Comparison of ENCODE assay signal across 8 cellular contexts in genomic region chr10:6401562-6402348, GRCh38.
DNase-seq lines count a peak whose midpoint lies in the region; ATAC-seq, FAIRE-seq and TF ChIP-seq lines count a peak whose summit lies in the region.

No MANE protein-coding gene starts in this region.

- H2BK15ac ChIP-seq in H1 (ENCODE audit: low read length) = no peak overlapping the region

- no peak for TF ChIP-seq EP300 in H1 (IDR thresholded peaks at IDR 0.05; ENCODE audit: borderline replicate concordance in 1 of 2, low read depth in 2 of 2, low read length in 2 of 2)

- ATAC-seq in GM18868 (IDR thresholded peaks at IDR 0.05; ENCODE audit: unreplicated experiment) = peak; percentile 83
- ATAC-seq in HG03432 (IDR thresholded peaks at IDR 0.05; ENCODE audit: unreplicated experiment) = peak; percentile 87

- H4K91ac ChIP-seq in H1 (replicated peaks; ENCODE audit: insufficient read length, low read length) = no peak overlapping the region

- no peak overlapping the region for H3K4ac ChIP-seq in H1 (replicated peaks; ENCODE audit: insufficient read length, low read depth, low read length)

- H4K5ac ChIP-seq in H1 (ENCODE audit: insufficient read length, low read depth, low read length) = no peak overlapping the region

- no peak overlapping the region for H2BK12ac ChIP-seq in H1 (ENCODE audit: low read depth, low read length)

- no peak for TF ChIP-seq POLR2A in H1 (IDR thresholded peaks at IDR 0.05; ENCODE audit: control extremely low read depth in 1 of 2, low read depth in 2 of 2, low read length in 2 of 2)

- H3K18ac ChIP-seq in H1 (ENCODE audit: extremely low read depth, low read length) = no peak overlapping the region

- TF ChIP-seq CTCF in AG10803 (conservative IDR thresholded peaks at IDR 0.05; ENCODE audit: low read length) (peak; percentile 84), H1 (IDR thresholded peaks at IDR 0.05; ENCODE audit: control extremely low read depth in 1 of 3, insufficient read depth in 1 of 3, low read depth in 1 of 3, low read length in 3 of 3) (peak; percentile 55 to 88 (median 80))

- H2BK5ac ChIP-seq in H1 (ENCODE audit: low read depth, low read length) = no peak overlapping the region

- DNase-seq in AG10803 (ENCODE audit: low read depth) (peak; percentile 91), NCI-H524 (lab: John Stamatoyannopoulos, UW) (peak; percentile 15 to 71), H1 (ENCODE audit: low read depth in 1 of 2, low spot score in 2 of 2) (peak; percentile 57 to 65), lung microvascular endothelial cell (ENCODE audit: low read depth in 2 of 2) (peak; percentile 93)
- peak; percentile 39 to 41 for DNase-seq in activated CD4-positive, alpha-beta T cell treated with anti-CD3 and anti-CD28 coated beads, Interleukin-2, amount 50 U/mL, for 4 hours
- DNase-seq in stimulated activated CD8-positive, alpha-beta memory T cell treated with anti-CD3 and anti-CD28 coated beads, Interleukin-15, amount 100 ng/mL, for 4 hours (ENCODE audit: low read depth in 2 of 2) = peak; percentile 11

- POLR2A ChIA-PET in H1 (lab: Charles Lee; ENCODE audit: partially characterized antibody) = interaction anchor here (0.8 to 7.0 kb wide), 4 partner anchors 13 to 198 kb away, joined by 3 to 66 read pairs (median 3); partner anchors contain the start of gene PFKFB3

- no peak overlapping the region for H3K14ac ChIP-seq in H1 (ENCODE audit: insufficient read length)

- peak overlapping the region in 1 of 2 experiments; percentile 52; a peak in 3 of 4 replicates for H3K4me2 ChIP-seq in H1 (ENCODE audit: insufficient read depth in 1 of 2, low read depth in 2 of 2, low read length in 2 of 2)

- no peaks in the 10 kb centered on the region for H3K79me1 ChIP-seq in H1 (ENCODE audit: low read depth, low read length)

- no peak overlapping the region for H4K8ac ChIP-seq in H1 (ENCODE audit: extremely low read depth, insufficient read depth, low read length)

- TF ChIP-seq RAD21 in H1 (IDR thresholded peaks at IDR 0.05 in 1 of 2, conservative IDR thresholded peaks at IDR 0.05 in 1 of 2; ENCODE audit: low read depth in 2 of 2, low read length in 2 of 2) = peak; percentile 93 to 96

- H3K9ac ChIP-seq in H1 (replicated peaks in 1 of 4; ENCODE audit: extremely low read depth in 1 of 4, low read depth in 3 of 4, low read length in 3 of 4) = no peak overlapping the region

- no peak overlapping the region for H3K23ac ChIP-seq in H1 (ENCODE audit: insufficient read length)

- no peak overlapping the region for H3K27ac ChIP-seq in H1 (ENCODE audit: low read depth, low read length)

- no peak overlapping the region for H2AK5ac ChIP-seq in H1 (ENCODE audit: low read depth, low read length)

- no peaks in the 10 kb centered on the region for H3K79me2 ChIP-seq in H1 (ENCODE audit: control insufficient read depth in 1 of 2, insufficient read depth in 2 of 2, low read length in 2 of 2)

- CTCF ChIA-PET in H1 (lab: Charles Lee; ENCODE audit: partially characterized antibody) = interaction anchor here (0.6 to 6.1 kb wide), 69 partner anchors 8 to 449 kb away, joined by 3 to 56 read pairs (median 5); partner anchors contain the start of gene PFKFB3

- H3K4me1 ChIP-seq in H1 (replicated peaks in 1 of 4; ENCODE audit: control insufficient read depth in 3 of 4, insufficient read depth in 4 of 4, low read length in 3 of 4) = no peaks in the 10 kb centered on the region; a peak in 2 of 7 replicates

- H4K20me1 ChIP-seq in H1 (replicated peaks in 1 of 2; ENCODE audit: control insufficient read depth in 1 of 2, insufficient read depth in 2 of 2, low read length in 2 of 2) = no peaks in the 10 kb centered on the region

- no peaks in the 10 kb centered on the region for H3K27me3 ChIP-seq in H1 (replicated peaks in 1 of 4; ENCODE audit: control insufficient read depth in 3 of 4, extremely low read depth in 1 of 4, insufficient read depth in 3 of 4, low read length in 3 of 4)

- H2AFZ ChIP-seq in H1 (ENCODE audit: low read length) = no peak overlapping the region

- H3K4me3 ChIP-seq in AG10803 (ENCODE audit: low read length) = peak overlapping the region; percentile 39
- H3K4me3 ChIP-seq in H1 (ENCODE audit: extremely low read depth in 1 of 4, insufficient read depth in 2 of 4, low read depth in 3 of 4, low read length in 4 of 4) = peak overlapping the region in 1 of 4 experiments; percentile 44; a peak in 2 of 8 replicates

- no peaks in the 10 kb centered on the region for H3K23me2 ChIP-seq in H1 (ENCODE audit: low read depth, low read length)

- H3K56ac ChIP-seq in H1 (replicated peaks; ENCODE audit: insufficient read length, low read depth, low read length) = no peak overlapping the region

- H2BK20ac ChIP-seq in H1 (ENCODE audit: low read length) = no peak overlapping the region

- no peaks in the 10 kb centered on the region for H3K9me3 ChIP-seq in H1 (ENCODE audit: insufficient read depth in 2 of 2, low read depth in 1 of 2, low read length in 1 of 2)

- no peak overlapping the region for H2BK120ac ChIP-seq in H1 (replicated peaks; ENCODE audit: low read depth, low read length)

- 36% methylated on average over 16 of the region's 18 CpGs; no CpG with 5 or more reads in 1 of the 2 experiments for WGBS in H1 (ENCODE audit: extremely low coverage in 1 of 2, insufficient coverage in 1 of 2, insufficient read length in 1 of 2, insufficient replicate concordance in 2 of 2, low coverage in 1 of 2, low lambda C conversion rate in 2 of 2, missing lambda C conversion rate in 1 of 2), 2 experiments

- peak; percentile 93 for FAIRE-seq in H1 (lab: Jason Lieb, UNC)

- no peaks in the 10 kb centered on the region for H3K36me3 ChIP-seq in H1 (ENCODE audit: control insufficient read depth in 2 of 4, insufficient read depth in 4 of 4, low read length in 3 of 4)

TF ChIP-seq in H1, 55 proteins besides CTCF, POLR2A, EP300 and RAD21:
- TF ChIP-seq BACH1 (IDR thresholded peaks at IDR 0.05; ENCODE audit: low read length) (peak; percentile 99), TAF7 (optimal IDR thresholded peaks at IDR 0.05; ENCODE audit: borderline replicate concordance, low read depth, low read length) (no peak), MAFK (IDR thresholded peaks at IDR 0.05; ENCODE audit: low read depth, low read length) (peak; percentile 87), GABPA (IDR thresholded peaks at IDR 0.05; ENCODE audit: borderline replicate concordance, insufficient read depth, low read length) (0 out of 2 replicates have a peak, but pooled peaks have one; percentile 14), YY1 (IDR thresholded peaks at IDR 0.05; ENCODE audit: low read depth, low read length) (0 out of 2 replicates have a peak, but pooled peaks have one; percentile 37), RBBP5 (IDR thresholded peaks at IDR 0.05; ENCODE audit: borderline replicate concordance, low read depth, low read length) (no peak), KDM4A (IDR thresholded peaks at IDR 0.05; ENCODE audit: low read depth, low read length, severe bottlenecking) (no peak)
TF ChIP-seq in H1: peak in this region for 4.

Comparison
In these comparisons a context has a peak if more than half of its experiments do, and no peak if none do; other contexts are left out.
1. DNase-seq: peak in every context shown above with its lines; median percentile 93 in lung microvascular endothelial cell; 91 in AG10803; 61 in H1; 43 in NCI-H524; 40 in activated CD4-positive, alpha-beta T cell treated with anti-CD3 and anti-CD28 coated beads, Interleukin-2, amount 50 U/mL, for 4 hours; 11 in stimulated activated CD8-positive, alpha-beta memory T cell treated with anti-CD3 and anti-CD28 coated beads, Interleukin-15, amount 100 ng/mL, for 4 hours.